ENCODE assay signal across 12 cellular contexts in genomic region chr19:40745402-40745780, GRCh38. TPM values are rescaled to one million over a fixed set of nuclear protein-coding genes. Genes with fewer than 3 reads are reported as not detected.
DNase-seq lines count a peak whose midpoint lies in the region; ATAC-seq and TF ChIP-seq lines count a peak whose summit lies in the region.
"Had no signal": no experiment of that assay in that cellular context is flagged by ENCODE, and none has a peak within 500 bp of the region (broad histone marks: within the 10 kb centered on the region; RNA-seq: fewer than 3 reads in every experiment).

No MANE protein-coding gene starts in this region.

- CTCF ChIA-PET in activated CD4-positive, alpha-beta memory T cell treated with anti-CD3 and anti-CD28 coated beads for 36 hours (lab: Charles Lee) = interaction anchor here (1.1 to 6.6 kb wide), 3 partner anchors 11 to 73 kb away, joined by 4 to 27 read pairs (median 4); no protein-coding TSS in a partner anchor

- intact Hi-C loops in activated CD4-positive, alpha-beta memory T cell treated with anti-CD3 and anti-CD28 coated beads for 36 hours (cut with micrococcal nuclease) = no loop called here

- H4K5ac ChIP-seq in mesendoderm (ENCODE audit: low read length) = no peak overlapping the region

- H4K8ac ChIP-seq in mesendoderm (ENCODE audit: low read depth, low read length) = no peak overlapping the region

- peaks cover 9% of the 10 kb centered on the region for H3K4me1 ChIP-seq in mesendoderm (ENCODE audit: control insufficient read depth, low read depth, low read length)

- TF ChIP-seq CTCF in cardiac fibroblast (IDR thresholded peaks at IDR 0.05; ENCODE audit: low read depth, low read length) = no peak

- peak; percentile 80 for DNase-seq in EH (ENCODE audit: low read depth)
- DNase-seq in cardiac fibroblast (ENCODE audit: low read depth in 2 of 2) = peak; percentile 55 to 78
- DNase-seq in mesendoderm = peak; percentile 73
- DNase-seq in NCI-H82 (lab: John Stamatoyannopoulos, UW) = no peak
- no peak for DNase-seq in activated CD4-positive, alpha-beta memory T cell treated with anti-CD3 and anti-CD28 coated beads for 36 hours
- no peak for DNase-seq in activated T-cell treated with anti-CD3 and anti-CD28 coated beads, Interleukin-2, amount 50 U/mL, for 72 hours
- DNase-seq: activated CD8-positive, alpha-beta T cell treated with anti-CD3 and anti-CD28 coated beads for 36 hours; anterior cingulate cortex; Kasumi-1 had no signal

- H3K56ac ChIP-seq in mesendoderm (ENCODE audit: low read length) = peak overlapping the region; percentile 79

- no peak overlapping the region for H3K27ac Mint-ChIP-seq in activated CD4-positive, alpha-beta memory T cell treated with anti-CD3 and anti-CD28 coated beads for 36 hours
- H3K27ac Mint-ChIP-seq in activated T-cell treated with anti-CD3 and anti-CD28 coated beads, Interleukin-2, amount 50 U/mL, for 72 hours = no peak overlapping the region
- H3K27ac Mint-ChIP-seq: activated CD8-positive, alpha-beta T cell treated with anti-CD3 and anti-CD28 coated beads for 36 hours had no signal

- ATAC-seq in activated T-cell treated with anti-CD3 and anti-CD28 coated beads, Interleukin-2, amount 50 U/mL, for 72 hours (replicated peaks in 1 of 2) = no peak

- no peaks in the 10 kb centered on the region for H3K36me3 ChIP-seq in mesendoderm (ENCODE audit: control insufficient read depth, insufficient read depth, low read length)

- H2AK5ac ChIP-seq in mesendoderm (ENCODE audit: low read length) = no peak overlapping the region

- no peak overlapping the region for H3K4ac ChIP-seq in mesendoderm (ENCODE audit: low read depth, low read length)

- no peaks in the 10 kb centered on the region for H3K27me3 Mint-ChIP-seq in activated CD4-positive, alpha-beta memory T cell treated with anti-CD3 and anti-CD28 coated beads for 36 hours
- no peaks in the 10 kb centered on the region for H3K27me3 Mint-ChIP-seq in activated T-cell treated with anti-CD3 and anti-CD28 coated beads, Interleukin-2, amount 50 U/mL, for 72 hours (ENCODE audit: low read depth)
- H3K27me3 Mint-ChIP-seq: activated CD8-positive, alpha-beta T cell treated with anti-CD3 and anti-CD28 coated beads for 36 hours had no signal

- peaks cover 16% of the 10 kb centered on the region for H3K4me1 Mint-ChIP-seq in activated CD4-positive, alpha-beta memory T cell treated with anti-CD3 and anti-CD28 coated beads for 36 hours (ENCODE audit: low read depth)
- H3K4me1 Mint-ChIP-seq in activated T-cell treated with anti-CD3 and anti-CD28 coated beads, Interleukin-2, amount 50 U/mL, for 72 hours (ENCODE audit: low read depth) = peaks cover 22% of the 10 kb centered on the region

- no CpG with 5 or more reads among the region's 7 CpGs for WGBS in mesendoderm (ENCODE audit: extremely low coverage, insufficient coverage, low lambda C conversion rate)

- no peak overlapping the region for H2BK5ac ChIP-seq in mesendoderm (ENCODE audit: low read length)

- H3K23ac ChIP-seq in mesendoderm (ENCODE audit: low read length) = no peak overlapping the region

- H3K27ac ChIP-seq in mesendoderm (ENCODE audit: low read depth, low read length) = peak overlapping the region; percentile 78
- H3K27ac ChIP-seq: C4-2B had no signal

- no peak overlapping the region for H3K4me3 Mint-ChIP-seq in activated CD4-positive, alpha-beta memory T cell treated with anti-CD3 and anti-CD28 coated beads for 36 hours
- H3K4me3 Mint-ChIP-seq in activated T-cell treated with anti-CD3 and anti-CD28 coated beads, Interleukin-2, amount 50 U/mL, for 72 hours = no peak overlapping the region
- H3K4me3 Mint-ChIP-seq: activated CD8-positive, alpha-beta T cell treated with anti-CD3 and anti-CD28 coated beads for 36 hours had no signal

- no peak overlapping the region for H3K4me2 ChIP-seq in mesendoderm (ENCODE audit: low read length)

- no peaks in the 10 kb centered on the region for H3K27me3 ChIP-seq in mesendoderm (ENCODE audit: insufficient read depth, low read length, poor library complexity)

- no peaks in the 10 kb centered on the region for H3K36me3 Mint-ChIP-seq in activated CD4-positive, alpha-beta memory T cell treated with anti-CD3 and anti-CD28 coated beads for 36 hours
- peaks cover 0 to 1% of the 10 kb centered on the region in 2 donors for H3K36me3 Mint-ChIP-seq in activated T-cell treated with anti-CD3 and anti-CD28 coated beads, Interleukin-2, amount 50 U/mL, for 72 hours (ENCODE audit: insufficient read depth in 2 of 2)

- no peak overlapping the region for H3K4me3 ChIP-seq in cardiac fibroblast (replicated peaks in 1 of 2; ENCODE audit: low read depth in 2 of 2, low read length in 2 of 2)
- H3K4me3 ChIP-seq in mesendoderm (ENCODE audit: low read length) = no peak overlapping the region

- peak overlapping the region; percentile 54 for H3K9ac ChIP-seq in mesendoderm (ENCODE audit: low read length)

- no peaks in the 10 kb centered on the region for H3K79me2 ChIP-seq in mesendoderm (ENCODE audit: control insufficient read depth, insufficient read depth, low read length)

- H3K18ac ChIP-seq in mesendoderm (ENCODE audit: low read length) = peak overlapping the region; percentile 33

- H3K79me1 ChIP-seq in mesendoderm (ENCODE audit: low read length) = peaks cover 5% of the 10 kb centered on the region

- H2BK120ac ChIP-seq in mesendoderm (ENCODE audit: low read depth, low read length) = no peak overlapping the region

- POLR2A ChIA-PET in activated CD4-positive, alpha-beta memory T cell treated with anti-CD3 and anti-CD28 coated beads for 36 hours (lab: Charles Lee) = interaction anchor here (1.0 to 1.1 kb wide), 2 partner anchors 14 to 32 kb away, joined by 3 to 4 read pairs; no protein-coding TSS in a partner anchor

- H2BK15ac ChIP-seq in mesendoderm (replicated peaks; ENCODE audit: low read depth) = no peak overlapping the region

- no peaks in the 10 kb centered on the region for H3K9me3 Mint-ChIP-seq in activated CD4-positive, alpha-beta memory T cell treated with anti-CD3 and anti-CD28 coated beads for 36 hours
- H3K9me3 Mint-ChIP-seq in activated T-cell treated with anti-CD3 and anti-CD28 coated beads, Interleukin-2, amount 50 U/mL, for 72 hours = no peaks in the 10 kb centered on the region
- H3K9me3 Mint-ChIP-seq: activated CD8-positive, alpha-beta T cell treated with anti-CD3 and anti-CD28 coated beads for 36 hours had no signal

RNA-seq across cellular contexts. Expression of gene ACTMAP, which starts 4.9 kb away (rescaled TPM):
- polyA plus RNA-seq in mesendoderm (2013, experiment 1 of 2) = 8.2 TPM
- polyA plus RNA-seq in mesendoderm (2013, experiment 2 of 2) = 9.2 TPM
- total RNA-seq in activated CD4-positive, alpha-beta memory T cell treated with anti-CD3 and anti-CD28 coated beads for 36 hours = 10 to 100 TPM; 14.1 to 15.8 TPM
- total RNA-seq in activated T-cell treated with anti-CD3 and anti-CD28 coated beads, Interleukin-2, amount 50 U/mL, for 72 hours = 10 to 100 TPM; 32.8 to 45.1 TPM

RNA-seq across cellular contexts. Expression of gene SNRPA, which starts 5.6 kb away (rescaled TPM):
- polyA plus RNA-seq in mesendoderm (2013, experiment 1 of 2) = 226 TPM
- polyA plus RNA-seq in mesendoderm (2013, experiment 2 of 2) = 225 TPM
- 100 to 1,000 TPM; 241 to 253 TPM for total RNA-seq in activated CD4-positive, alpha-beta memory T cell treated with anti-CD3 and anti-CD28 coated beads for 36 hours
- 100 to 1,000 TPM; 201 to 290 TPM for total RNA-seq in activated T-cell treated with anti-CD3 and anti-CD28 coated beads, Interleukin-2, amount 50 U/mL, for 72 hours

RNA-seq across cellular contexts. Expression of gene ITPKC, which starts 28.5 kb away (rescaled TPM):
- 4.8 TPM for polyA plus RNA-seq in mesendoderm (2013, experiment 1 of 2)
- polyA plus RNA-seq in mesendoderm (2013, experiment 2 of 2) = 4.6 TPM
- total RNA-seq in activated CD4-positive, alpha-beta memory T cell treated with anti-CD3 and anti-CD28 coated beads for 36 hours = 1 to 10 TPM; 6.4 TPM
- total RNA-seq in activated T-cell treated with anti-CD3 and anti-CD28 coated beads, Interleukin-2, amount 50 U/mL, for 72 hours = 10 to 100 TPM; 14.4 to 15.1 TPM

RNA-seq across cellular contexts. Expression of gene COQ8B, which starts 28.7 kb away (rescaled TPM):
- 10.3 TPM for polyA plus RNA-seq in mesendoderm (2013, experiment 1 of 2)
- 11.1 TPM for polyA plus RNA-seq in mesendoderm (2013, experiment 2 of 2)
- total RNA-seq in activated CD4-positive, alpha-beta memory T cell treated with anti-CD3 and anti-CD28 coated beads for 36 hours = 10 to 100 TPM; 31.7 to 36.3 TPM
- total RNA-seq in activated T-cell treated with anti-CD3 and anti-CD28 coated beads, Interleukin-2, amount 50 U/mL, for 72 hours = 10 to 100 TPM; 45.4 to 58.6 TPM

RNA-seq across cellular contexts. Expression of gene MIA, which starts 29.9 kb away (rescaled TPM):
- 0.18 TPM for polyA plus RNA-seq in mesendoderm (2013, experiment 1 of 2)
- not detected for polyA plus RNA-seq in mesendoderm (2013, experiment 2 of 2)
- under 1 TPM in 1 of 2 experiments, not detected in 1; 1.00 TPM for total RNA-seq in activated CD4-positive, alpha-beta memory T cell treated with anti-CD3 and anti-CD28 coated beads for 36 hours
- 1 to 10 TPM in 1 of 2 donors, under 1 TPM in 1; 0.97 to 1.1 TPM for total RNA-seq in activated T-cell treated with anti-CD3 and anti-CD28 coated beads, Interleukin-2, amount 50 U/mL, for 72 hours
- total RNA-seq: activated CD8-positive, alpha-beta T cell treated with anti-CD3 and anti-CD28 coated beads for 36 hours; myocyte; NCI-H460 had no signal

Comparison
In these comparisons a context has a peak if more than half of its experiments do, and no peak if none do; other contexts are left out.
1. DNase-seq: peak in EH (single experiment), cardiac fibroblast (2 of 2) and mesendoderm (single experiment); none in NCI-H82 (single experiment), activated CD4-positive, alpha-beta memory T cell treated with anti-CD3 and anti-CD28 coated beads for 36 hours (single experiment) and activated T-cell treated with anti-CD3 and anti-CD28 coated beads, Interleukin-2, amount 50 U/mL, for 72 hours (0 of 2).